1 cellular context compared by ENCODE assay signal in the genomic region with DNA sequence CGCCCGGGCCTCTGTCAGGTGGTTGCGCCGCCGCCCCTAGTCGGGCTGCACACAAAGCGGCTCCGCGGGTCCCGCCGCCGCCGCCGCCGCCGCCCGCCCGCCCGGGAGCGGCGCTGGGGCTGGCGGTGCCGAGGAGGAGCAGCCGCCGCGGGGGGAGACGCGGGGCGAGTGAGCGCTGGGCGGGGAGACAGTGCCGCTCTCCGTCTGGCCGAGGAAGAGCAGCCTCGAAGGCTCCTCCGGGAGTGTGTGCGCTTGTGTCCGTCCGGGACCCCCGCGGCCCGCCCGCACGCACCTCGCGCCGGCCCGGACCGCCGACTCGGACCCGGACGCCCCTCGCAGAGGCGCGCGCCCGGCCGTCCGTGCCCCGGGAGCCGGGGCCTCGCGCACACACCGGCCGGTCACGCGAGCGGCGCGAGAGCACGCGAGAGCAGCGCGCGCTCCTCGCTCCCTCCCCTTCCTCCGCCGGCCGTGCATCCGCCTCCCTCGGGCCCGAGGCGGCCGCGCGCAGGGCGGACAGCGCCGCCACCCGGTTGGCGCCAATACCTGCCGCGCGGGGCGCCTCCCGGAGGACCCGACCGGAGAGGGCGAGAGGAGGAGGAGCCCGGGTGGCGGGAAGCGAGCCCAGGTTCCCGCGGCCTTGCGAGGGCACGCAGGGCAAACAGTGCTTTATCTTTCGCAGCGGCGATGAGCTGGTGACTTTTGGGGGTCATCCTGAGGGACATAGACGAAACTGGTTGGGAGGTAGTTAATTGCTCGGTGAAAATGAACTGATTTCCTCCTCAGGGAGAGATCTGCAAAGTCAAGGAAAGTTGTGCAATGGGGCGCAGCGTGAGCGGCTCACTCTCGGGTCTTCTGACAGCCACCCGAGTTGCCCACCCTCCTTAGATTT.
A peak's percentile ranks its signal among the peaks of the same experiment; 100 is the strongest.
TF ChIP-seq lines count a peak whose summit lies in the region.

A gene with protein sequence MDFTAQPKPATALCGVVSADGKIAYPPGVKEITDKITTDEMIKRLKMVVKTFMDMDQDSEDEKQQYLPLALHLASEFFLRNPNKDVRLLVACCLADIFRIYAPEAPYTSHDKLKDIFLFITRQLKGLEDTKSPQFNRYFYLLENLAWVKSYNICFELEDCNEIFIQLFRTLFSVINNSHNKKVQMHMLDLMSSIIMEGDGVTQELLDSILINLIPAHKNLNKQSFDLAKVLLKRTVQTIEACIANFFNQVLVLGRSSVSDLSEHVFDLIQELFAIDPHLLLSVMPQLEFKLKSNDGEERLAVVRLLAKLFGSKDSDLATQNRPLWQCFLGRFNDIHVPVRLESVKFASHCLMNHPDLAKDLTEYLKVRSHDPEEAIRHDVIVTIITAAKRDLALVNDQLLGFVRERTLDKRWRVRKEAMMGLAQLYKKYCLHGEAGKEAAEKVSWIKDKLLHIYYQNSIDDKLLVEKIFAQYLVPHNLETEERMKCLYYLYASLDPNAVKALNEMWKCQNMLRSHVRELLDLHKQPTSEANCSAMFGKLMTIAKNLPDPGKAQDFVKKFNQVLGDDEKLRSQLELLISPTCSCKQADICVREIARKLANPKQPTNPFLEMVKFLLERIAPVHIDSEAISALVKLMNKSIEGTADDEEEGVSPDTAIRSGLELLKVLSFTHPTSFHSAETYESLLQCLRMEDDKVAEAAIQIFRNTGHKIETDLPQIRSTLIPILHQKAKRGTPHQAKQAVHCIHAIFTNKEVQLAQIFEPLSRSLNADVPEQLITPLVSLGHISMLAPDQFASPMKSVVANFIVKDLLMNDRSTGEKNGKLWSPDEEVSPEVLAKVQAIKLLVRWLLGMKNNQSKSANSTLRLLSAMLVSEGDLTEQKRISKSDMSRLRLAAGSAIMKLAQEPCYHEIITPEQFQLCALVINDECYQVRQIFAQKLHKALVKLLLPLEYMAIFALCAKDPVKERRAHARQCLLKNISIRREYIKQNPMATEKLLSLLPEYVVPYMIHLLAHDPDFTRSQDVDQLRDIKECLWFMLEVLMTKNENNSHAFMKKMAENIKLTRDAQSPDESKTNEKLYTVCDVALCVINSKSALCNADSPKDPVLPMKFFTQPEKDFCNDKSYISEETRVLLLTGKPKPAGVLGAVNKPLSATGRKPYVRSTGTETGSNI (N-terminal part only) (minus strand): TSS at position 423 of the 889 bp plus-strand sequence. CDS start 1,334 bp downstream, outside the sequence.

TF ChIP-seq in K562, 482 proteins besides CTCF, POLR2A, EP300 and RAD21 (continued from another document and continues in another):
- TF ChIP-seq, protein P1, sequence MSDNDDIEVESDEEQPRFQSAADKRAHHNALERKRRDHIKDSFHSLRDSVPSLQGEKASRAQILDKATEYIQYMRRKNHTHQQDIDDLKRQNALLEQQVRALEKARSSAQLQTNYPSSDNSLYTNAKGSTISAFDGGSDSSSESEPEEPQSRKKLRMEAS (CRISPR knock-in tag; IDR thresholded peaks at IDR 0.05), result peak; percentile 61
- TF ChIP-seq CHD1 (IDR thresholded peaks at IDR 0.05; ENCODE audit: low read length) (no peak), GABPB2 (CRISPR knock-in tag; conservative IDR thresholded peaks at IDR 0.05) (no peak), SMARCC2 (IDR thresholded peaks at IDR 0.05; ENCODE audit: low read depth) (no peak; the same call in 1 of the 2 replicates), HEY1 (CRISPR knock-in tag; IDR thresholded peaks at IDR 0.05; ENCODE audit: borderline replicate concordance) (no peak), RBFOX2 (IDR thresholded peaks at IDR 0.05; ENCODE audit: low read depth, low read length) (peak; percentile 74), MED1 (CRISPR knock-in tag; IDR thresholded peaks at IDR 0.05; ENCODE audit: borderline replicate concordance) (no peak), SOX6 (IDR thresholded peaks at IDR 0.05) (peak; percentile 40; the same call in 1 of the 2 replicates), EP400 (IDR thresholded peaks at IDR 0.05) (peak; percentile 75), ZNF24 (IDR thresholded peaks at IDR 0.05) (peak; percentile 71), ZNF263 (CRISPR knock-in tag; IDR thresholded peaks at IDR 0.05; ENCODE audit: borderline replicate concordance) (peak; percentile 89), ZNF311 (CRISPR knock-in tag; IDR thresholded peaks at IDR 0.05) (0 out of 2 replicates have a peak, but pooled peaks have one; percentile 42), NRF1 (conservative IDR thresholded peaks at IDR 0.05 in 1 of 2, IDR thresholded peaks at IDR 0.05 in 1 of 2) (peak; percentile 67 to 78; a peak in 3 of 4 replicates), ILK (tag; IDR thresholded peaks at IDR 0.05; ENCODE audit: borderline replicate concordance, low read depth) (no peak), LEF1 (IDR thresholded peaks at IDR 0.05) (no peak), SUPT5H (IDR thresholded peaks at IDR 0.05) (peak; percentile 67), TFAM (CRISPR knock-in tag; conservative IDR thresholded peaks at IDR 0.05) (no peak), FIP1L1 (IDR thresholded peaks at IDR 0.05; ENCODE audit: low read depth, low read length, poor library complexity, severe bottlenecking) (peak; percentile 76), FOXJ3 (CRISPR knock-in tag; IDR thresholded peaks at IDR 0.05) (no peak), ZNF354B (CRISPR knock-in tag; IDR thresholded peaks at IDR 0.05) (no peak), SRSF9 (IDR thresholded peaks at IDR 0.05; ENCODE audit: borderline replicate concordance, low read depth, low read length) (no peak)
- TF ChIP-seq, protein P2, sequence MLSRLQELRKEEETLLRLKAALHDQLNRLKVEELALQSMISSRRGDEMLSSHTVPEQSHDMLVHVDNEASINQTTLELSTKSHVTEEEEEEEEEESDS (CRISPR knock-in tag; IDR thresholded peaks at IDR 0.05), result no peak
- TF ChIP-seq, protein P3, sequence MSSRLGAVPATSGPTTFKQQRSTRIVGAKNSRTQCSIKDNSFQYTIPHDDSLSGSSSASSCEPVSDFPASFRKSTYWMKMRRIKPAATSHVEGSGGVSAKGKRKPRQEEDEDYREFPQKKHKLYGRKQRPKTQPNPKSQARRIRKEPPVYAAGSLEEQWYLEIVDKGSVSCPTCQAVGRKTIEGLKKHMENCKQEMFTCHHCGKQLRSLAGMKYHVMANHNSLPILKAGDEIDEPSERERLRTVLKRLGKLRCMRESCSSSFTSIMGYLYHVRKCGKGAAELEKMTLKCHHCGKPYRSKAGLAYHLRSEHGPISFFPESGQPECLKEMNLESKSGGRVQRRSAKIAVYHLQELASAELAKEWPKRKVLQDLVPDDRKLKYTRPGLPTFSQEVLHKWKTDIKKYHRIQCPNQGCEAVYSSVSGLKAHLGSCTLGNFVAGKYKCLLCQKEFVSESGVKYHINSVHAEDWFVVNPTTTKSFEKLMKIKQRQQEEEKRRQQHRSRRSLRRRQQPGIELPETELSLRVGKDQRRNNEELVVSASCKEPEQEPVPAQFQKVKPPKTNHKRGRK (tag; IDR thresholded peaks at IDR 0.05), result no peak
- TF ChIP-seq, protein P4, sequence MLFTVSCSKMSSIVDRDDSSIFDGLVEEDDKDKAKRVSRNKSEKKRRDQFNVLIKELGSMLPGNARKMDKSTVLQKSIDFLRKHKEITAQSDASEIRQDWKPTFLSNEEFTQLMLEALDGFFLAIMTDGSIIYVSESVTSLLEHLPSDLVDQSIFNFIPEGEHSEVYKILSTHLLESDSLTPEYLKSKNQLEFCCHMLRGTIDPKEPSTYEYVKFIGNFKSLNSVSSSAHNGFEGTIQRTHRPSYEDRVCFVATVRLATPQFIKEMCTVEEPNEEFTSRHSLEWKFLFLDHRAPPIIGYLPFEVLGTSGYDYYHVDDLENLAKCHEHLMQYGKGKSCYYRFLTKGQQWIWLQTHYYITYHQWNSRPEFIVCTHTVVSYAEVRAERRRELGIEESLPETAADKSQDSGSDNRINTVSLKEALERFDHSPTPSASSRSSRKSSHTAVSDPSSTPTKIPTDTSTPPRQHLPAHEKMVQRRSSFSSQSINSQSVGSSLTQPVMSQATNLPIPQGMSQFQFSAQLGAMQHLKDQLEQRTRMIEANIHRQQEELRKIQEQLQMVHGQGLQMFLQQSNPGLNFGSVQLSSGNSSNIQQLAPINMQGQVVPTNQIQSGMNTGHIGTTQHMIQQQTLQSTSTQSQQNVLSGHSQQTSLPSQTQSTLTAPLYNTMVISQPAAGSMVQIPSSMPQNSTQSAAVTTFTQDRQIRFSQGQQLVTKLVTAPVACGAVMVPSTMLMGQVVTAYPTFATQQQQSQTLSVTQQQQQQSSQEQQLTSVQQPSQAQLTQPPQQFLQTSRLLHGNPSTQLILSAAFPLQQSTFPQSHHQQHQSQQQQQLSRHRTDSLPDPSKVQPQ (CRISPR knock-in tag; IDR thresholded peaks at IDR 0.05; ENCODE audit: borderline replicate concordance), result no peak
- TF ChIP-seq, protein P5, sequence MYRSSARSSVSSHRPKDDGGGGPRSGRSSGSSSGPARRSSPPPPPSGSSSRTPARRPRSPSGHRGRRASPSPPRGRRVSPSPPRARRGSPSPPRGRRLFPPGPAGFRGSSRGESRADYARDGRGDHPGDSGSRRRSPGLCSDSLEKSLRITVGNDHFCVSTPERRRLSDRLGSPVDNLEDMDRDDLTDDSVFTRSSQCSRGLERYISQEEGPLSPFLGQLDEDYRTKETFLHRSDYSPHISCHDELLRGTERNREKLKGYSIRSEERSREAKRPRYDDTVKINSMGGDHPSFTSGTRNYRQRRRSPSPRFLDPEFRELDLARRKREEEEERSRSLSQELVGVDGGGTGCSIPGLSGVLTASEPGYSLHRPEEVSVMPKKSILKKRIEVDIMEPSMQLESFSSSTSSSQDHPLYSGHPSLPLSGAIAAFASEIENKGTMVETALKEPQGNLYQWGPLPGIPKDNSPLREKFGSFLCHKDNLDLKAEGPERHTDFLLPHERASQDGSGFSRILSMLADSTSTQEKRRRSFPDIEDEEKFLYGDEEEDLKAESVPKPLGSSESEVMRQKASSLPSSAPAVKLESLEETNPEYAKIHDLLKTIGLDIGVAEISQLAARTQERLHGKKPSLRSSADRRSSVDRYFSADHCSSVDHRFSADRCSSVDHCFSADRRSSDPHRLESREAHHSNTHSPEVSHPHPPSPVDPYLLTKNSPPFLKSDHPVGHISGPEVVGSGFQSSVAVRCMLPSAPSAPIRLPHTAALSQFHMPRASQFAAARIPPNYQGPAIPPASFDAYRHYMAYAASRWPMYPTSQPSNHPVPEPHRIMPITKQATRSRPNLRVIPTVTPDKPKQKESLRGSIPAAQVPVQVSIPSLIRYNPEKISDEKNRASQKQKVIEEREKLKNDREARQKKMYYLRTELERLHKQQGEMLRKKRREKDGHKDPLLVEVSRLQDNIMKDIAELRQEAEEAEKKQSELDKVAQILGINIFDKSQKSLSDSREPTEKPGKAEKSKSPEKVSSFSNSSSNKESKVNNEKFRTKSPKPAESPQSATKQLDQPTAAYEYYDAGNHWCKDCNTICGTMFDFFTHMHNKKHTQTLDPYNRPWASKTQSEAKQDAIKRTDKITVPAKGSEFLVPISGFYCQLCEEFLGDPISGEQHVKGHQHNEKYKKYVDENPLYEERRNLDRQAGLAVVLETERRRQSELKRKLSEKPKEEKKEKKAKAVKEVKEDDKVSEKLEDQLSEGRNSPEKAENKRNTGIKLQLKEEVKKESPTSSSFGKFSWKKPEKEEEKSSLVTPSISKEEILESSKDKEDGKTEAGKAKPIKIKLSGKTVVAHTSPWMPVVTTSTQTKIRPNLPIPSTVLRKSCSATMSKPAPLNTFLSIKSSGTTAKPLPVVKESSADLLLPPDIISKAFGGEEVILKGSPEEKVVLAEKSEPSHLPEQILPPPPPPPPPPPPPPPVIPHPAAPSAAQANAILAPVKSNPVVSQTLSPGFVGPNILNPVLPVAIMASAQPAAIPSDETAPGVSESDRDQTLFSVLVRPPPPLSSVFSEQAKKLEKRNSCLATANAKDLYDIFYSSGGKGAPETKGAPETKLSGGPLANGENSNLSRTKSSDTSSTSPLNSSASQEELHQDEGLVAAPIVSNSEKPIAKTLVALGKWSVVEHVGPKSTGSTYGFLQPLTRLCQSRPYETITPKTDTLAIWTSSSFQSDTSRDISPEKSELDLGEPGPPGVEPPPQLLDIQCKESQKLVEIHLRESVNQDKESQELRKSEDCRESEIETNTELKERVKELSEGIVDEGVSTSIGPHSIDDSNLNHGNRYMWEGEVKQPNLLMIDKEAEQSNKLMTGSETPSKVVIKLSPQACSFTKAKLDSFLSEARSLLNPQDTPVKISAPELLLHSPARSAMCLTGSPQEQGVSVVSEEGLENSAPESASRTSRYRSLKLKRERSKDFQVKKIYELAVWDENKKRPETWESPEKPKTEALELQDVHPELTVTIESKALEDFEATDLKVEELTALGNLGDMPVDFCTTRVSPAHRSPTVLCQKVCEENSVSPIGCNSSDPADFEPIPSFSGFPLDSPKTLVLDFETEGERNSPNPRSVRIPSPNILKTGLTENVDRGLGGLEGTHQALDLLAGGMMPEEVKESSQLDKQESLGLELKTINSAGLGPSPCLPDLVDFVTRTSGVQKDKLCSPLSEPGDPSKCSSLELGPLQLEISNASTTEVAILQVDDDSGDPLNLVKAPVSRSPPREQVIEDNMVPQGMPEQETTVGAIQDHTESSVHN (IDR thresholded peaks at IDR 0.05; ENCODE audit: borderline replicate concordance in 1 of 2, low read depth in 1 of 2), result no peak
- TF ChIP-seq, protein P6, sequence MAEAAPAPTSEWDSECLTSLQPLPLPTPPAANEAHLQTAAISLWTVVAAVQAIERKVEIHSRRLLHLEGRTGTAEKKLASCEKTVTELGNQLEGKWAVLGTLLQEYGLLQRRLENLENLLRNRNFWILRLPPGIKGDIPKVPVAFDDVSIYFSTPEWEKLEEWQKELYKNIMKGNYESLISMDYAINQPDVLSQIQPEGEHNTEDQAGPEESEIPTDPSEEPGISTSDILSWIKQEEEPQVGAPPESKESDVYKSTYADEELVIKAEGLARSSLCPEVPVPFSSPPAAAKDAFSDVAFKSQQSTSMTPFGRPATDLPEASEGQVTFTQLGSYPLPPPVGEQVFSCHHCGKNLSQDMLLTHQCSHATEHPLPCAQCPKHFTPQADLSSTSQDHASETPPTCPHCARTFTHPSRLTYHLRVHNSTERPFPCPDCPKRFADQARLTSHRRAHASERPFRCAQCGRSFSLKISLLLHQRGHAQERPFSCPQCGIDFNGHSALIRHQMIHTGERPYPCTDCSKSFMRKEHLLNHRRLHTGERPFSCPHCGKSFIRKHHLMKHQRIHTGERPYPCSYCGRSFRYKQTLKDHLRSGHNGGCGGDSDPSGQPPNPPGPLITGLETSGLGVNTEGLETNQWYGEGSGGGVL (CRISPR knock-in tag; IDR thresholded peaks at IDR 0.05), result no peak
- TF ChIP-seq, protein P7, sequence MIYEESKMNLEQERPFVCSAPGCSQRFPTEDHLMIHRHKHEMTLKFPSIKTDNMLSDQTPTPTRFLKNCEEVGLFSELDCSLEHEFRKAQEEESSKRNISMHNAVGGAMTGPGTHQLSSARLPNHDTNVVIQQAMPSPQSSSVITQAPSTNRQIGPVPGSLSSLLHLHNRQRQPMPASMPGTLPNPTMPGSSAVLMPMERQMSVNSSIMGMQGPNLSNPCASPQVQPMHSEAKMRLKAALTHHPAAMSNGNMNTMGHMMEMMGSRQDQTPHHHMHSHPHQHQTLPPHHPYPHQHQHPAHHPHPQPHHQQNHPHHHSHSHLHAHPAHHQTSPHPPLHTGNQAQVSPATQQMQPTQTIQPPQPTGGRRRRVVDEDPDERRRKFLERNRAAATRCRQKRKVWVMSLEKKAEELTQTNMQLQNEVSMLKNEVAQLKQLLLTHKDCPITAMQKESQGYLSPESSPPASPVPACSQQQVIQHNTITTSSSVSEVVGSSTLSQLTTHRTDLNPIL (CRISPR knock-in tag; IDR thresholded peaks at IDR 0.05), result no peak
- TF ChIP-seq, protein P8, sequence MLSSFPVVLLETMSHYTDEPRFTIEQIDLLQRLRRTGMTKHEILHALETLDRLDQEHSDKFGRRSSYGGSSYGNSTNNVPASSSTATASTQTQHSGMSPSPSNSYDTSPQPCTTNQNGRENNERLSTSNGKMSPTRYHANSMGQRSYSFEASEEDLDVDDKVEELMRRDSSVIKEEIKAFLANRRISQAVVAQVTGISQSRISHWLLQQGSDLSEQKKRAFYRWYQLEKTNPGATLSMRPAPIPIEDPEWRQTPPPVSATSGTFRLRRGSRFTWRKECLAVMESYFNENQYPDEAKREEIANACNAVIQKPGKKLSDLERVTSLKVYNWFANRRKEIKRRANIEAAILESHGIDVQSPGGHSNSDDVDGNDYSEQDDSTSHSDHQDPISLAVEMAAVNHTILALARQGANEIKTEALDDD (IDR thresholded peaks at IDR 0.05), result peak; percentile 32; the same call in 1 of the 2 replicates
